Comparison of ENCODE assay signal across 27 cellular contexts in genomic region chr7:1762238-1762945, GRCh38.
"Had no signal": no experiment of that assay in that cellular context is flagged by ENCODE, and none has a peak within 500 bp of the region (broad histone marks: within the 10 kb centered on the region; RNA-seq: fewer than 3 reads in every experiment).

No MANE protein-coding gene starts in this region.

- ATAC-seq: esophagus mucosa; heart left ventricle; left ventricle myocardium superior; naive thymus-derived CD8-positive, alpha-beta T cell; sciatic nerve; SK-N-SH treated with all-trans-retinoic acid at 6 μM for 48 hours; stimulated activated memory B cell treated with anti-CD40 and anti-IgM and Interleukin-4, amounts not matched to agents 10 μg/mL and 1 μg/mL and 100 μg/mL, for 72 hours had no signal

- H3K4me1 Mint-ChIP-seq: activated CD4-positive, alpha-beta memory T cell treated with anti-CD3 and anti-CD28 coated beads, Interleukin-2, amount 10 ng/mL, durations not matched to agents 7 days and 5 days; activated CD4-positive, alpha-beta T cell treated with anti-CD3 and anti-CD28 coated beads, Interleukin-2, amount 10 ng/mL, durations not matched to agents 24 days and 14 days; endodermal cell; mesothelial cell of epicardium; naive thymus-derived CD8-positive, alpha-beta T cell had no signal

- H3K4me1 ChIP-seq: stomach, thyroid gland, upper lobe of left lung had no signal

- H3K9me3 Mint-ChIP-seq: dendritic cell treated with granulocyte-macrophage colony-stimulating factor and Interleukin-4, amounts not matched to agents 40 ng/mL and 50 ng/mL, for 4 days; mesothelial cell of epicardium had no signal

- H3K27me3 ChIP-seq: brain microvascular endothelial cell, thyroid gland, upper lobe of left lung had no signal

- H3K36me3 ChIP-seq: brain microvascular endothelial cell, heart left ventricle, stomach, thyroid gland, upper lobe of left lung had no signal

- DNase-seq: activated CD4-positive, alpha-beta memory T cell treated with anti-CD3 and anti-CD28 coated beads, Interleukin-2, amount 10 ng/mL, durations not matched to agents 7 days and 5 days; activated CD4-positive, alpha-beta T cell treated with anti-CD3 and anti-CD28 coated beads, Interleukin-2, amount 10 ng/mL, durations not matched to agents 24 days and 14 days; activated CD4-positive, CD25-positive, alpha-beta regulatory T cell treated with anti-CD3 and anti-CD28 coated beads, Interleukin-2, amount 50 U/mL, for 72 hours; activated naive CD4-positive, alpha-beta T cell treated with anti-CD3 and anti-CD28 coated beads, Interleukin-2, amount 50 U/mL, for 16 hours; activated T-cell treated with anti-CD3 and anti-CD28 coated beads, Interleukin-2, amount 50 U/mL, for 48 hours; amniotic stem cell; brain microvascular endothelial cell; central memory CD4-positive, alpha-beta T cell; endodermal cell; foreskin fibroblast; heart left ventricle; hypothalamus; left ventricle myocardium superior; mammary epithelial cell; naive thymus-derived CD8-positive, alpha-beta T cell; stimulated activated CD4-positive, alpha-beta T cell treated with anti-CD3 and anti-CD28 coated beads, Interleukin-4, amount 100 ng/mL, for 24 hours; stomach; T-helper 2 cell; thyroid gland; upper lobe of left lung had no signal

- H3K36me3 Mint-ChIP-seq: mesothelial cell of epicardium; naive thymus-derived CD8-positive, alpha-beta T cell; stimulated activated memory B cell treated with anti-CD40 and anti-IgM and Interleukin-4, amounts not matched to agents 10 μg/mL and 1 μg/mL and 100 μg/mL, for 72 hours had no signal

- H3K27ac Mint-ChIP-seq: activated CD4-positive, alpha-beta memory T cell treated with anti-CD3 and anti-CD28 coated beads, Interleukin-2, amount 10 ng/mL, durations not matched to agents 7 days and 5 days; activated CD4-positive, alpha-beta T cell treated with anti-CD3 and anti-CD28 coated beads, Interleukin-2, amount 10 ng/mL, durations not matched to agents 24 days and 14 days; dendritic cell treated with granulocyte-macrophage colony-stimulating factor and Interleukin-4, amounts not matched to agents 40 ng/mL and 50 ng/mL, for 4 days; endodermal cell; mesothelial cell of epicardium; naive thymus-derived CD8-positive, alpha-beta T cell; stimulated activated memory B cell treated with anti-CD40 and anti-IgM and Interleukin-4, amounts not matched to agents 10 μg/mL and 1 μg/mL and 100 μg/mL, for 72 hours had no signal

- H3K4me3 Mint-ChIP-seq: activated CD4-positive, alpha-beta memory T cell treated with anti-CD3 and anti-CD28 coated beads, Interleukin-2, amount 10 ng/mL, durations not matched to agents 7 days and 5 days; activated CD4-positive, alpha-beta T cell treated with anti-CD3 and anti-CD28 coated beads, Interleukin-2, amount 10 ng/mL, durations not matched to agents 24 days and 14 days; dendritic cell treated with granulocyte-macrophage colony-stimulating factor and Interleukin-4, amounts not matched to agents 40 ng/mL and 50 ng/mL, for 4 days; endodermal cell; mesothelial cell of epicardium; naive thymus-derived CD8-positive, alpha-beta T cell; stimulated activated memory B cell treated with anti-CD40 and anti-IgM and Interleukin-4, amounts not matched to agents 10 μg/mL and 1 μg/mL and 100 μg/mL, for 72 hours had no signal

- H3K9me3 ChIP-seq: thyroid gland had no signal

- H3K27ac ChIP-seq: brain microvascular endothelial cell, heart left ventricle, skin epidermis, stomach, thyroid gland, upper lobe of left lung had no signal

- H3K4me3 ChIP-seq: heart left ventricle, skin epidermis, stomach, thyroid gland, upper lobe of left lung had no signal

- H3K27me3 Mint-ChIP-seq: activated CD4-positive, alpha-beta memory T cell treated with anti-CD3 and anti-CD28 coated beads, Interleukin-2, amount 10 ng/mL, durations not matched to agents 7 days and 5 days; activated CD4-positive, alpha-beta T cell treated with anti-CD3 and anti-CD28 coated beads, Interleukin-2, amount 10 ng/mL, durations not matched to agents 24 days and 14 days had no signal
